8 cellular contexts compared by ENCODE assay signal in genomic region chr5:178626484-178627258, GRCh38. TPM values are rescaled to one million over a fixed set of nuclear protein-coding genes. Genes with fewer than 3 reads are reported as not detected.
DNase-seq lines count a peak whose midpoint lies in the region; ATAC-seq, FAIRE-seq and TF ChIP-seq lines count a peak whose summit lies in the region.

Gene CLK4 (minus strand): TSS chr5:178627050. CDS start chr5:178623416, 3,634 bp downstream.

- TF ChIP-seq EP300 in transverse colon (IDR thresholded peaks at IDR 0.05; ENCODE audit: low read depth): no peak

- 0% methylated on average over 53 of the region's 79 CpGs; no CpG with 5 or more reads in 1 of the 2 donors for WGBS in transverse colon (ENCODE audit: low coverage in 1 of 2), 2 donors

- ATAC-seq in HG02798 (IDR thresholded peaks at IDR 0.05; ENCODE audit: poor library complexity, unreplicated experiment): peak; percentile 90

- peak; percentile 96 for FAIRE-seq in GM12892 (lab: Jason Lieb, UNC)

- no peak for TF ChIP-seq CTCF in transverse colon (IDR thresholded peaks at IDR 0.05)

- no peaks in the 10 kb centered on the region for H3K9me3 ChIP-seq in adipocyte (ENCODE audit: control insufficient read depth, low read length)
- H3K9me3 ChIP-seq in transverse colon: no peaks in the 10 kb centered on the region

- H3K36me3 ChIP-seq in adipocyte (ENCODE audit: control insufficient read depth, insufficient read depth, low read length, severe bottlenecking): peaks cover 15% of the 10 kb centered on the region
- peaks cover 0 to 9% (median 4%) of the 10 kb centered on the region in 4 donors for H3K36me3 ChIP-seq in transverse colon

- peak; percentile 89 for DNase-seq in GM12892 (ENCODE audit: insufficient read length)
- DNase-seq in NCI-H1436 treated with DMSO at 0.1 percent for 48 hours (lab: John Stamatoyannopoulos, UW): peak; percentile 41
- peak; percentile 94 for DNase-seq in T follicular helper cell (ENCODE audit: low read depth)
- peak; percentile 98 for DNase-seq in adipocyte (ENCODE audit: low read depth)
- peak; percentile 99 for DNase-seq in cardiac septum (ENCODE audit: low spot score)
- DNase-seq in pons (ENCODE audit: low spot score): peak; percentile 93
- DNase-seq in transverse colon: peak; percentile 97

- H3K4me1 ChIP-seq in adipocyte (ENCODE audit: control insufficient read depth, insufficient read depth, low read length) (peaks cover 21% of the 10 kb centered on the region), transverse colon (peaks cover 7 to 31% (median 22%) of the 10 kb centered on the region in 4 donors)

- intact Hi-C loops in cardiac septum (cut with DNase I): loop anchor here (5.0 to 10.0 kb wide), 4 partner anchors 106 to 396 kb away; partner anchors contain the start of genes ZNF354A, ZNF454 and ZNF879
- intact Hi-C loops in transverse colon (cut with DNase I; ENCODE audit: low total_unique reads): no loop called here

- peak within 1 kb of the TSS; percentile 99 for H3K4me3 ChIP-seq in adipocyte (ENCODE audit: low read length)
- peak within 1 kb of the TSS; percentile 56 to 97 (median 79) for H3K4me3 ChIP-seq in transverse colon

- in situ Hi-C loops in transverse colon (cut with MboI; ENCODE audit: low pct_ligation_motif_present in 1 of 4, low pct_unique_long_range_greater_than_20kb in 1 of 4, low sequenced_read_pairs in 3 of 4): no loop called here

- TF ChIP-seq POLR2A in GM12892 (IDR thresholded peaks at IDR 0.05; ENCODE audit: low read depth, low read length) (peak; percentile 95), transverse colon (IDR thresholded peaks at IDR 0.05) (peak; percentile 79)

- peak within 1 kb of the TSS; percentile 100 for H3K9ac ChIP-seq in adipocyte (ENCODE audit: low read length)

- H3K27me3 ChIP-seq in adipocyte (replicated peaks; ENCODE audit: control insufficient read depth, insufficient read depth, low read length): no peaks in the 10 kb centered on the region
- H3K27me3 ChIP-seq in transverse colon: no peaks in the 10 kb centered on the region

- peak within 1 kb of the TSS; percentile 94 to 99 (median 97) for H3K27ac ChIP-seq in transverse colon

RNA-seq across cellular contexts. Expression of gene CLK4, which starts in this region (rescaled TPM):
- 13.8 TPM for polyA plus RNA-seq in GM12892 (2012; ENCODE audit: missing spikeins)
- total RNA-seq in cardiac septum (22.1 TPM), transverse colon (10 to 100 TPM; 36.0 to 72.6 (median 52.4) TPM)

Comparison
In these comparisons a context has a peak if more than half of its experiments do, and no peak if none do; other contexts are left out.
1. Peak in every context shown above with its lines: DNase-seq, ATAC-seq, H3K4me3 ChIP-seq and H3K27ac ChIP-seq.
2. DNase-seq: peak in every context shown above with its lines; median percentile 99 in cardiac septum; 98 in adipocyte; 97 in transverse colon; 94 in T follicular helper cell; 93 in pons; 89 in GM12892; 41 in NCI-H1436 treated with DMSO at 0.1 percent for 48 hours.